ENCODE assay signal across 8 cellular contexts in genomic region chr13:60267498-60268202, GRCh38.
A peak's percentile ranks its signal among the peaks of the same experiment; 100 is the strongest.
DNase-seq lines count a peak whose midpoint lies in the region; ATAC-seq and TF ChIP-seq lines count a peak whose summit lies in the region.

No MANE protein-coding gene starts in this region.

- 46 to 49% methylated on average over 24 of the region's 24 CpGs for WGBS in heart right ventricle, 2 donors
- WGBS in thyroid gland, 2 donors, result 61 to 65% methylated on average over 14 to 24 of the region's 24 CpGs

- H3K36me3 ChIP-seq in heart right ventricle, result no peaks in the 10 kb centered on the region
- no peaks in the 10 kb centered on the region for H3K36me3 ChIP-seq in thyroid gland

- H3K27ac ChIP-seq in heart right ventricle (no peak overlapping the region), thyroid gland (peak overlapping the region in 1 of 3 donors; percentile 32)

- no peak overlapping the region for H3K4me3 Mint-ChIP-seq in activated naive CD8-positive, alpha-beta T cell treated with anti-CD3 and anti-CD28 coated beads, Interleukin-2, amount 50 U/mL, for 24 hours
- H3K4me3 Mint-ChIP-seq in activated T-helper 2 cell treated with anti-CD3 and anti-CD28 coated beads, Interferon-gamma antibody, Interleukin-2, Interleukin-4, amounts not matched to agents 10 μg/mL and 5 μg/mL and 100 μg/mL, durations not matched to agents 14 hours and 24 hours and 36 hours (ENCODE audit: low read depth), result no peak overlapping the region

- intact Hi-C loops in heart right ventricle (cut with DNase I) (no loop called here), cardiac septum (cut with DNase I) (no loop called here), thyroid gland (cut with DNase I) (no loop called here)
- intact Hi-C loops in activated T-helper 2 cell treated with anti-CD3 and anti-CD28 coated beads, Interferon-gamma antibody, Interleukin-2, Interleukin-4, amounts not matched to agents 10 μg/mL and 5 μg/mL and 100 μg/mL, durations not matched to agents 14 hours and 24 hours and 36 hours (cut with micrococcal nuclease), result loop anchor here (10.0 kb wide), 1 partner anchor 53 kb away; no protein-coding TSS in a partner anchor

- H3K9me3 ChIP-seq in heart right ventricle (peaks cover 0 to 7% (median 0%) of the 10 kb centered on the region in 11 donors), thyroid gland (no peaks in the 10 kb centered on the region)

- DNase-seq in heart right ventricle, result no peak
- DNase-seq in cardiac septum (ENCODE audit: low spot score), result no peak
- peak; percentile 26 for DNase-seq in activated naive CD8-positive, alpha-beta T cell treated with anti-CD3 and anti-CD28 coated beads, Interleukin-2, amount 50 U/mL, for 24 hours
- DNase-seq in left kidney (ENCODE audit: low read depth, low spot score), result peak; percentile 80
- peak; percentile 37 to 38 for DNase-seq in thyroid gland
- no peak for DNase-seq in inferior parietal cortex (ENCODE audit: extremely low spot score)
- DNase-seq in activated T-helper 2 cell treated with anti-CD3 and anti-CD28 coated beads, Interferon-gamma antibody, Interleukin-2, Interleukin-4, amounts not matched to agents 10 μg/mL and 5 μg/mL and 100 μg/mL, durations not matched to agents 14 hours and 24 hours and 36 hours (ENCODE audit: low spot score), result no peak

- no peaks in the 10 kb centered on the region for H3K27me3 ChIP-seq in heart right ventricle
- no peaks in the 10 kb centered on the region for H3K27me3 ChIP-seq in thyroid gland

- peaks cover 5% of the 10 kb centered on the region for H3K27me3 Mint-ChIP-seq in activated naive CD8-positive, alpha-beta T cell treated with anti-CD3 and anti-CD28 coated beads, Interleukin-2, amount 50 U/mL, for 24 hours
- H3K27me3 Mint-ChIP-seq in activated T-helper 2 cell treated with anti-CD3 and anti-CD28 coated beads, Interferon-gamma antibody, Interleukin-2, Interleukin-4, amounts not matched to agents 10 μg/mL and 5 μg/mL and 100 μg/mL, durations not matched to agents 14 hours and 24 hours and 36 hours (ENCODE audit: low read depth), result peaks cover 20% of the 10 kb centered on the region

- no peaks in the 10 kb centered on the region for H3K9me3 Mint-ChIP-seq in activated naive CD8-positive, alpha-beta T cell treated with anti-CD3 and anti-CD28 coated beads, Interleukin-2, amount 50 U/mL, for 24 hours
- peaks cover under 1% of the 10 kb centered on the region for H3K9me3 Mint-ChIP-seq in activated T-helper 2 cell treated with anti-CD3 and anti-CD28 coated beads, Interferon-gamma antibody, Interleukin-2, Interleukin-4, amounts not matched to agents 10 μg/mL and 5 μg/mL and 100 μg/mL, durations not matched to agents 14 hours and 24 hours and 36 hours

- H3K36me3 Mint-ChIP-seq in activated naive CD8-positive, alpha-beta T cell treated with anti-CD3 and anti-CD28 coated beads, Interleukin-2, amount 50 U/mL, for 24 hours (ENCODE audit: low read depth), result no peaks in the 10 kb centered on the region
- H3K36me3 Mint-ChIP-seq in activated T-helper 2 cell treated with anti-CD3 and anti-CD28 coated beads, Interferon-gamma antibody, Interleukin-2, Interleukin-4, amounts not matched to agents 10 μg/mL and 5 μg/mL and 100 μg/mL, durations not matched to agents 14 hours and 24 hours and 36 hours (ENCODE audit: low read depth), result no peaks in the 10 kb centered on the region

- no peak for ATAC-seq in heart right ventricle
- peak; percentile 79 for ATAC-seq in HG03460 (IDR thresholded peaks at IDR 0.05; ENCODE audit: unreplicated experiment)
- peak; percentile 83 for ATAC-seq in activated naive CD8-positive, alpha-beta T cell treated with anti-CD3 and anti-CD28 coated beads, Interleukin-2, amount 50 U/mL, for 24 hours

- H3K4me1 ChIP-seq in heart right ventricle (no peaks in the 10 kb centered on the region), thyroid gland (no peaks in the 10 kb centered on the region)

- peak in 1 of 2 donors; percentile 21 for TF ChIP-seq POLR2A in thyroid gland (IDR thresholded peaks at IDR 0.05)

- H3K4me1 Mint-ChIP-seq in activated naive CD8-positive, alpha-beta T cell treated with anti-CD3 and anti-CD28 coated beads, Interleukin-2, amount 50 U/mL, for 24 hours, result no peaks in the 10 kb centered on the region
- H3K4me1 Mint-ChIP-seq in activated T-helper 2 cell treated with anti-CD3 and anti-CD28 coated beads, Interferon-gamma antibody, Interleukin-2, Interleukin-4, amounts not matched to agents 10 μg/mL and 5 μg/mL and 100 μg/mL, durations not matched to agents 14 hours and 24 hours and 36 hours (ENCODE audit: low read depth), result no peaks in the 10 kb centered on the region

- H3K27ac Mint-ChIP-seq in activated naive CD8-positive, alpha-beta T cell treated with anti-CD3 and anti-CD28 coated beads, Interleukin-2, amount 50 U/mL, for 24 hours, result no peak overlapping the region
- H3K27ac Mint-ChIP-seq in activated T-helper 2 cell treated with anti-CD3 and anti-CD28 coated beads, Interferon-gamma antibody, Interleukin-2, Interleukin-4, amounts not matched to agents 10 μg/mL and 5 μg/mL and 100 μg/mL, durations not matched to agents 14 hours and 24 hours and 36 hours, result no peak overlapping the region

- no peak for TF ChIP-seq CTCF in heart right ventricle (IDR thresholded peaks at IDR 0.05)
- TF ChIP-seq CTCF in thyroid gland (IDR thresholded peaks at IDR 0.05), result no peak

- peak overlapping the region in 9 of 10 donors; percentile 21 to 55 (median 46) for H3K4me3 ChIP-seq in heart right ventricle
- peak overlapping the region; percentile 15 to 22 (median 21) for H3K4me3 ChIP-seq in thyroid gland (replicated peaks in 1 of 3)

Comparison
In these comparisons a context has a peak if more than half of its experiments do, and no peak if none do; other contexts are left out.
1. ATAC-seq: peak in HG03460 (single experiment) and activated naive CD8-positive, alpha-beta T cell treated with anti-CD3 and anti-CD28 coated beads, Interleukin-2, amount 50 U/mL, for 24 hours (single experiment); none in heart right ventricle (0 of 8).
2. DNase-seq: peak in activated naive CD8-positive, alpha-beta T cell treated with anti-CD3 and anti-CD28 coated beads, Interleukin-2, amount 50 U/mL, for 24 hours (single experiment), left kidney (single experiment) and thyroid gland (2 of 2); none in heart right ventricle (0 of 2), cardiac septum (single experiment), inferior parietal cortex (single experiment) and activated T-helper 2 cell treated with anti-CD3 and anti-CD28 coated beads, Interferon-gamma antibody, Interleukin-2, Interleukin-4, amounts not matched to agents 10 μg/mL and 5 μg/mL and 100 μg/mL, durations not matched to agents 14 hours and 24 hours and 36 hours (single experiment).